ENCODE assay signal across 10 cellular contexts in the genomic region with DNA sequence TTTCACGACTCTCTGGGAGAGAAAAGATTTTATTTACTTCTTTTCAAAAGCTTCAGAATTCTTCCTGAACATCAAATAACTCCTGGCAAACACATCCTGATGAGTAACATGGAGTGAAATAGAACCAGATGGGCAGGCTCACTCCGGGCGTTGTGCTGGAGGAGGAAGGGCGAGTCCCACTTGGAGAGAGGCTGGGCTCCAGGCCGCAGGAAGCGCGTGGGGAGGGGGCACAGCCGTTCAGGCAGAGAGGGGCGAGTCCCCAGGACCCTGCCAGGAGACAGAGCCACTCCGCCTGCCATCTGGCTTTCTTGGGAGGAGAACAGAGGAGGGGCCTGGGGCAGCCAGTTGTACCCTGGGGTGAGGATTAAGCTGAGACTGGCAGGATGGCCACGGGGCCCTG.
DNase-seq lines count a peak whose midpoint lies in the region; ATAC-seq and TF ChIP-seq lines count a peak whose summit lies in the region.
"Had no signal": no experiment of that assay in that cellular context is flagged by ENCODE, and none has a peak within 500 bp of the region (broad histone marks: within the 10 kb centered on the region; RNA-seq: fewer than 3 reads in every experiment).

No MANE protein-coding gene starts in this region.

- H3K4me3 ChIP-seq in coronary artery (no peak overlapping the region), lung (no peak overlapping the region), transverse colon (no peak overlapping the region)

- no peaks in the 10 kb centered on the region for H3K27me3 ChIP-seq in lung (ENCODE audit: control insufficient read depth, insufficient read depth)
- H3K27me3 ChIP-seq in transverse colon = no peaks in the 10 kb centered on the region

- DNase-seq in M059J (ENCODE audit: low read depth) (peak; percentile 34), coronary artery (ENCODE audit: low spot score) (peak; percentile 81), lung (ENCODE audit: low spot score) (peak; percentile 50), transverse colon (peak; percentile 17), SIG-M5 (lab: John Stamatoyannopoulos, UW) (no peak), kidney glomerular epithelial cell (lab: John Stamatoyannopoulos, UW) (no peak)
- DNase-seq: effector CD8-positive, alpha-beta T cell; MM.1S had no signal

- ATAC-seq in lung (ENCODE audit: insufficient read depth, low FRiP score) (no peak), GM19452 (IDR thresholded peaks at IDR 0.05; ENCODE audit: unreplicated experiment) (no peak), HG03432 (IDR thresholded peaks at IDR 0.05; ENCODE audit: unreplicated experiment) (no peak)

- no peak for TF ChIP-seq POLR2A in transverse colon (IDR thresholded peaks at IDR 0.05)

- 46 to 53% methylated on average over 11 of the region's 11 CpGs for WGBS in lung, 2 donors
- 35% methylated on average over 11 of the region's 11 CpGs; no CpG with 5 or more reads in 1 of the 2 donors for WGBS in transverse colon (ENCODE audit: low coverage in 1 of 2), 2 donors

- H3K4me1 ChIP-seq in lung (ENCODE audit: control insufficient read depth in 2 of 2, insufficient read depth in 2 of 2, low read length in 2 of 2) (peaks cover 3 to 33% of the 10 kb centered on the region in 2 donors), transverse colon (peaks cover 7 to 31% (median 16%) of the 10 kb centered on the region in 4 donors)

- H3K9me3 ChIP-seq in lung (ENCODE audit: control insufficient read depth in 2 of 2, insufficient read depth in 1 of 2, low read length in 1 of 2) (no peaks in the 10 kb centered on the region), transverse colon (no peaks in the 10 kb centered on the region)

- intact Hi-C loops in transverse colon (cut with DNase I; ENCODE audit: low total_unique reads) = no loop called here

- peak overlapping the region; percentile 48 to 85 for H3K27ac ChIP-seq in coronary artery
- H3K27ac ChIP-seq in lung (ENCODE audit: low read depth in 1 of 2, low read length in 1 of 2) = peak overlapping the region in 1 of 2 donors; percentile 71
- H3K27ac ChIP-seq in transverse colon = peak overlapping the region; percentile 52 to 72 (median 63)

- in situ Hi-C loops in transverse colon (cut with MboI; ENCODE audit: low pct_ligation_motif_present in 1 of 4, low pct_unique_long_range_greater_than_20kb in 1 of 4, low sequenced_read_pairs in 3 of 4) = no loop called here

- H3K36me3 ChIP-seq in lung (ENCODE audit: control insufficient read depth in 2 of 2, insufficient read depth in 2 of 2, low read length in 2 of 2) (no peaks in the 10 kb centered on the region), transverse colon (no peaks in the 10 kb centered on the region)

- TF ChIP-seq EP300 in transverse colon (IDR thresholded peaks at IDR 0.05; ENCODE audit: low read depth) = no peak

- TF ChIP-seq CTCF in coronary artery (IDR thresholded peaks at IDR 0.05) = no peak
- TF ChIP-seq CTCF in lung (IDR thresholded peaks at IDR 0.05; ENCODE audit: control extremely low read depth, extremely low read depth) = no peak
- TF ChIP-seq CTCF in transverse colon (IDR thresholded peaks at IDR 0.05) = no peak

Comparison
In these comparisons a context has a peak if more than half of its experiments do, and no peak if none do; other contexts are left out.
1. DNase-seq: peak in M059J (single experiment), coronary artery (single experiment), lung (single experiment) and transverse colon (single experiment); none in SIG-M5 (single experiment) and kidney glomerular epithelial cell (single experiment).